1 cellular context compared by ENCODE assay signal in the genomic region with DNA sequence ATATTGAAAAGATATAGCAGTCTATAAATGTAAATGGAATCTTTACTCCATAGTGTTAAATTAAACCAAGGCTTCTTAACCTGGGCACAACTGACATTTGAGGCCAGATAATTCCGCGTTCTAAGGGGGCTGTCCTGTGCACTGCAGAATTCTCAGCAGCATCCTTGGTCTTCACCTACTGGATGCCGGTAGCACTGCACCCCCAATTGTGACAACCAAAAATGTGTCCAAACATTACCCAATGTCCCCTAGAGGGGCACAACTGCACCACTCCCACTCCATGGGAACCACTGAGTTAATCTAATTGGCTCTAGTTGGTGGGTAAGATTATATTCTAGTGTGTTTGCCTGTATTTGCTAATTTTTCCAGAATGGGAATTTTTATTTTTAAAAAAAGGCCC.
TF ChIP-seq lines count a peak whose summit lies in the region.

No MANE protein-coding gene starts in this region.

TF ChIP-seq in HepG2, 621 proteins besides CTCF, POLR2A, EP300 and RAD21:
- no peak for TF ChIP-seq ZNF792 (CRISPR knock-in tag; IDR thresholded peaks at IDR 0.05)
- TF ChIP-seq, protein P1, sequence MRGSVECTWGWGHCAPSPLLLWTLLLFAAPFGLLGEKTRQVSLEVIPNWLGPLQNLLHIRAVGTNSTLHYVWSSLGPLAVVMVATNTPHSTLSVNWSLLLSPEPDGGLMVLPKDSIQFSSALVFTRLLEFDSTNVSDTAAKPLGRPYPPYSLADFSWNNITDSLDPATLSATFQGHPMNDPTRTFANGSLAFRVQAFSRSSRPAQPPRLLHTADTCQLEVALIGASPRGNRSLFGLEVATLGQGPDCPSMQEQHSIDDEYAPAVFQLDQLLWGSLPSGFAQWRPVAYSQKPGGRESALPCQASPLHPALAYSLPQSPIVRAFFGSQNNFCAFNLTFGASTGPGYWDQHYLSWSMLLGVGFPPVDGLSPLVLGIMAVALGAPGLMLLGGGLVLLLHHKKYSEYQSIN (CRISPR knock-in tag; IDR thresholded peaks at IDR 0.05; ENCODE audit: borderline replicate concordance) = no peak
- TF ChIP-seq, protein P2, sequence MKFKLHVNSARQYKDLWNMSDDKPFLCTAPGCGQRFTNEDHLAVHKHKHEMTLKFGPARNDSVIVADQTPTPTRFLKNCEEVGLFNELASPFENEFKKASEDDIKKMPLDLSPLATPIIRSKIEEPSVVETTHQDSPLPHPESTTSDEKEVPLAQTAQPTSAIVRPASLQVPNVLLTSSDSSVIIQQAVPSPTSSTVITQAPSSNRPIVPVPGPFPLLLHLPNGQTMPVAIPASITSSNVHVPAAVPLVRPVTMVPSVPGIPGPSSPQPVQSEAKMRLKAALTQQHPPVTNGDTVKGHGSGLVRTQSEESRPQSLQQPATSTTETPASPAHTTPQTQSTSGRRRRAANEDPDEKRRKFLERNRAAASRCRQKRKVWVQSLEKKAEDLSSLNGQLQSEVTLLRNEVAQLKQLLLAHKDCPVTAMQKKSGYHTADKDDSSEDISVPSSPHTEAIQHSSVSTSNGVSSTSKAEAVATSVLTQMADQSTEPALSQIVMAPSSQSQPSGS (CRISPR knock-in tag; IDR thresholded peaks at IDR 0.05) = no peak
- TF ChIP-seq, protein P3, sequence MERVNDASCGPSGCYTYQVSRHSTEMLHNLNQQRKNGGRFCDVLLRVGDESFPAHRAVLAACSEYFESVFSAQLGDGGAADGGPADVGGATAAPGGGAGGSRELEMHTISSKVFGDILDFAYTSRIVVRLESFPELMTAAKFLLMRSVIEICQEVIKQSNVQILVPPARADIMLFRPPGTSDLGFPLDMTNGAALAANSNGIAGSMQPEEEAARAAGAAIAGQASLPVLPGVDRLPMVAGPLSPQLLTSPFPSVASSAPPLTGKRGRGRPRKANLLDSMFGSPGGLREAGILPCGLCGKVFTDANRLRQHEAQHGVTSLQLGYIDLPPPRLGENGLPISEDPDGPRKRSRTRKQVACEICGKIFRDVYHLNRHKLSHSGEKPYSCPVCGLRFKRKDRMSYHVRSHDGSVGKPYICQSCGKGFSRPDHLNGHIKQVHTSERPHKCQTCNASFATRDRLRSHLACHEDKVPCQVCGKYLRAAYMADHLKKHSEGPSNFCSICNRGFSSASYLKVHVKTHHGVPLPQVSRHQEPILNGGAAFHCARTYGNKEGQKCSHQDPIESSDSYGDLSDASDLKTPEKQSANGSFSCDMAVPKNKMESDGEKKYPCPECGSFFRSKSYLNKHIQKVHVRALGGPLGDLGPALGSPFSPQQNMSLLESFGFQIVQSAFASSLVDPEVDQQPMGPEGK (CRISPR knock-in tag; IDR thresholded peaks at IDR 0.05) = no peak
- no peak for TF ChIP-seq ZNF235 (CRISPR knock-in tag; IDR thresholded peaks at IDR 0.05; ENCODE audit: borderline replicate concordance)
- TF ChIP-seq, protein P4, sequence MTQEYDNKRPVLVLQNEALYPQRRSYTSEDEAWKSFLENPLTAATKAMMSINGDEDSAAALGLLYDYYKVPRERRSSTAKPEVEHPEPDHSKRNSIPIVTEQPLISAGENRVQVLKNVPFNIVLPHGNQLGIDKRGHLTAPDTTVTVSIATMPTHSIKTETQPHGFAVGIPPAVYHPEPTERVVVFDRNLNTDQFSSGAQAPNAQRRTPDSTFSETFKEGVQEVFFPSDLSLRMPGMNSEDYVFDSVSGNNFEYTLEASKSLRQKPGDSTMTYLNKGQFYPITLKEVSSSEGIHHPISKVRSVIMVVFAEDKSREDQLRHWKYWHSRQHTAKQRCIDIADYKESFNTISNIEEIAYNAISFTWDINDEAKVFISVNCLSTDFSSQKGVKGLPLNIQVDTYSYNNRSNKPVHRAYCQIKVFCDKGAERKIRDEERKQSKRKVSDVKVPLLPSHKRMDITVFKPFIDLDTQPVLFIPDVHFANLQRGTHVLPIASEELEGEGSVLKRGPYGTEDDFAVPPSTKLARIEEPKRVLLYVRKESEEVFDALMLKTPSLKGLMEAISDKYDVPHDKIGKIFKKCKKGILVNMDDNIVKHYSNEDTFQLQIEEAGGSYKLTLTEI (CRISPR knock-in tag; conservative IDR thresholded peaks at IDR 0.05) = no peak
- TF ChIP-seq, protein P5, sequence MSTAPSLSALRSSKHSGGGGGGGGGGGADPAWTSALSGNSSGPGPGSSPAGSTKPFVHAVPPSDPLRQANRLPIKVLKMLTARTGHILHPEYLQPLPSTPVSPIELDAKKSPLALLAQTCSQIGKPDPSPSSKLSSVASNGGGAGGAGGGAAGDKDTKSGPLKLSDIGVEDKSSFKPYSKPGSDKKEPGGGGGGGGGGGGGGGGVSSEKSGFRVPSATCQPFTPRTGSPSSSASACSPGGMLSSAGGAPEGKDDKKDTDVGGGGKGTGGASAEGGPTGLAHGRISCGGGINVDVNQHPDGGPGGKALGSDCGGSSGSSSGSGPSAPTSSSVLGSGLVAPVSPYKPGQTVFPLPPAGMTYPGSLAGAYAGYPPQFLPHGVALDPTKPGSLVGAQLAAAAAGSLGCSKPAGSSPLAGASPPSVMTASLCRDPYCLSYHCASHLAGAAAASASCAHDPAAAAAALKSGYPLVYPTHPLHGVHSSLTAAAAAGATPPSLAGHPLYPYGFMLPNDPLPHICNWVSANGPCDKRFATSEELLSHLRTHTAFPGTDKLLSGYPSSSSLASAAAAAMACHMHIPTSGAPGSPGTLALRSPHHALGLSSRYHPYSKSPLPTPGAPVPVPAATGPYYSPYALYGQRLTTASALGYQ (CRISPR knock-in tag; IDR thresholded peaks at IDR 0.05) = no peak
- TF ChIP-seq SOX6 (IDR thresholded peaks at IDR 0.05) = no peak
- TF ChIP-seq SOX6 (CRISPR knock-in tag; IDR thresholded peaks at IDR 0.05) = no peak
